10 cellular contexts compared by ENCODE assay signal in the genomic region with DNA sequence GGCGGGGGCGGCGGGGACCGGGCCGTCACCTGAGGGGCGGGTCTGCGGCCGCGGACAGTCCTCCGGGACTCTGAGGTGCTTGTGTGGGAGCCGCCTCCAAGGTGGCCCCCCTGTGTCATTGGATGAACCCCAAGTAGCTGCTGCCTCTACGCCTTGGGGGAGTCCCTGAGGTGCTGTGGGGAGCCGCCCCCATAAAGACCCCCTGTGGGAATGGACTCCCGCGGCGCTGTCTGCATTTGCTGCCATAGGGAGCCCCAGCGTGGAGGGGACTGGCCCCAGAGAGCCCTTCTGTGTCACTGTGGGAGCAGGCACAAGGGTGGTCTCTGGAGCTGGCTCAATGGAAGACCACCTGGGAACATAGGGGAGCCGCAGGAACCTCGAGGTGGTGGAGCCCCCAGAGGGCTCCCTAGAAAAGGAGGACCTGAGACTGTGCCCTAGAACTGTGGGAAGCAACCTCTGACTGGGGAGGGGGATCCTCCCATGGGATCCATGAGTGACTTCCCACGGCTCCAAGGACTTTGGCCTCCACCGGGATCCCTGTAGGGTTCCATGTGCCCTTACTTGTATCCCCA. TPM values are rescaled to one million over a fixed set of nuclear protein-coding genes. Genes with fewer than 3 reads are reported as not detected.
A peak's percentile ranks its signal among the peaks of the same experiment; 100 is the strongest.
DNase-seq lines count a peak whose midpoint lies in the region; ATAC-seq and TF ChIP-seq lines count a peak whose summit lies in the region.
"Had no signal": no experiment of that assay in that cellular context is flagged by ENCODE, and none has a peak within 500 bp of the region (broad histone marks: within the 10 kb centered on the region; RNA-seq: fewer than 3 reads in every experiment).

No MANE protein-coding gene starts in this region.

- peaks cover 35% of the 10 kb centered on the region for H3K27me3 ChIP-seq in H7 (ENCODE audit: control insufficient read depth, insufficient read depth, low read length)
- H3K27me3 ChIP-seq in smooth muscle cell (ENCODE audit: low read depth), result peaks cover 54% of the 10 kb centered on the region

- H3K27ac Mint-ChIP-seq in T-helper 17 cell, result no peak overlapping the region

- no peak for TF ChIP-seq CTCF in smooth muscle cell (IDR thresholded peaks at IDR 0.05; ENCODE audit: borderline replicate concordance, insufficient read depth, poor library complexity, severe bottlenecking)

- peaks cover 25% of the 10 kb centered on the region for H3K4me1 ChIP-seq in smooth muscle cell (ENCODE audit: low read depth)

- H3K27me3 Mint-ChIP-seq in T-helper 17 cell, result peaks cover 83% of the 10 kb centered on the region

- no peaks in the 10 kb centered on the region for H3F3A ChIP-seq in smooth muscle cell (ENCODE audit: low read depth)

- WGBS in smooth muscle cell (ENCODE audit: low lambda C conversion rate), result 39% methylated on average over 10 of the region's 21 CpGs

- H3K4me3 Mint-ChIP-seq in T-helper 17 cell, result peak overlapping the region; percentile 63

- H3K4me1 Mint-ChIP-seq in T-helper 17 cell, result peaks cover 7% of the 10 kb centered on the region

- no peak overlapping the region for H3K9ac ChIP-seq in smooth muscle cell (ENCODE audit: low read depth)

- H3K36me3 Mint-ChIP-seq in T-helper 17 cell (ENCODE audit: low read depth), result peaks cover 12% of the 10 kb centered on the region

- no peaks in the 10 kb centered on the region for H3K79me2 ChIP-seq in smooth muscle cell (ENCODE audit: low read depth)

- ATAC-seq in T-helper 17 cell, result peak; percentile 37

- H2AFZ ChIP-seq in smooth muscle cell (ENCODE audit: low read depth), result no peak overlapping the region

- H3K4me3 ChIP-seq in H7 (ENCODE audit: insufficient read depth, low read depth, low read length) (peak overlapping the region; percentile 33), iPS-11a (ENCODE audit: low read depth, low read length) (peak overlapping the region; percentile 24), smooth muscle cell (peak overlapping the region; percentile 45)

- H3K36me3 ChIP-seq in H7 (replicated peaks; ENCODE audit: control insufficient read depth, insufficient read depth, low read length), result no peaks in the 10 kb centered on the region
- H3K36me3 ChIP-seq in smooth muscle cell (ENCODE audit: low read depth), result no peaks in the 10 kb centered on the region

- no peaks in the 10 kb centered on the region for H4K20me1 ChIP-seq in smooth muscle cell (ENCODE audit: low read depth)

- H3K9me3 ChIP-seq in T-helper 17 cell (ENCODE audit: control insufficient read depth, low read length, poor library complexity, severe bottlenecking), result no peaks in the 10 kb centered on the region
- H3K9me3 ChIP-seq in smooth muscle cell (replicated peaks; ENCODE audit: low read depth), result no peaks in the 10 kb centered on the region

- H3K27ac ChIP-seq in smooth muscle cell (ENCODE audit: low read depth), result no peak overlapping the region

- H3K4me2 ChIP-seq in smooth muscle cell, result peak overlapping the region; percentile 85

- DNase-seq in H7 (no peak), T-helper 17 cell (no peak), smooth muscle cell (lab: John Stamatoyannopoulos, UW; ENCODE audit: unreplicated experiment) (no peak), amniotic stem cell (lab: John Stamatoyannopoulos, UW) (no peak), middle frontal gyrus (ENCODE audit: extremely low spot score, low spot score) (no peak), NCI-H2227 treated with DMSO at 0.1 percent for 48 hours (lab: John Stamatoyannopoulos, UW) (no peak), posterior cingulate gyrus (no peak)
- DNase-seq: cortex of kidney, NCI-H1694 had no signal

- intact Hi-C loops in posterior cingulate gyrus (cut with DNase I), result no loop called here

RNA-seq across cellular contexts. Expression of gene PHF24, which starts 0.4 kb away (rescaled TPM):
- 0.37 and 0.42 TPM in 2 replicates for total RNA-seq in H7 (2014; rRNA removed; shearing (Covaris generic))
- total RNA-seq in T-helper 17 cell, result not detected
- total RNA-seq in smooth muscle cell, result 0.22 and 0.49 TPM in 2 replicates
- 0.07 and 0.90 TPM in 2 replicates for polyA plus RNA-seq in smooth muscle cell

RNA-seq across cellular contexts. Expression of gene DNAJB5, which starts 31.0 kb away (rescaled TPM):
- total RNA-seq in H7 (2014; rRNA removed; shearing (Covaris generic)), result 48.9 and 51.2 TPM in 2 replicates
- total RNA-seq in T-helper 17 cell (1 to 10 TPM; 1.4 to 1.8 TPM), smooth muscle cell (26.8 and 29.6 TPM in 2 replicates)
- 28.4 and 30.5 TPM in 2 replicates for polyA plus RNA-seq in smooth muscle cell
